12 cellular contexts compared by ENCODE assay signal in the genomic region with DNA sequence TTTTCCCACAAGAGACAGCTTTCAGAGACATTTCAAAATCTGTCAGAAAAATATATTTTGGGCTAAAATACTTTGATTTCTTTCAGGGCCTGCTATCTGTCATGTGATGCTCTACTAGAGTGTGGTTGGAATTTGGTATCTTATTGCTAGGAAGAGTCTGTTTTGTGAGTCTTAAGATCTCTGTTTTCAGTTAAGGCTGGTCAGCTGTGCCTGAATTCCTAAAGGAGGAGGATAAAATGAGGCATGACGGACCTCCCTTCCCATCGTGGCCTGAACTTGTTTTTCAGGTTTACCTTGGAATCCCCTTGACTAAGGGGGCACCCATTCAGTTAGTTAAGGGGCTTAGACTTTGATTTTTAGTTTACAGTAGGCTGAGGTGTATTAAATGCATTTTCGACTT. TPM values are rescaled to one million over a fixed set of nuclear protein-coding genes. Genes with fewer than 3 reads are reported as not detected.
DNase-seq lines count a peak whose midpoint lies in the region; TF ChIP-seq lines count a peak whose summit lies in the region.
"Had no signal": no experiment of that assay in that cellular context is flagged by ENCODE, and none has a peak within 500 bp of the region (broad histone marks: within the 10 kb centered on the region; RNA-seq: fewer than 3 reads in every experiment).

No MANE protein-coding gene starts in this region.

- intact Hi-C loops in CD14-positive monocyte (cut with micrococcal nuclease), result no loop called here

- no peak overlapping the region for H3K4me3 ChIP-seq in SJCRH30
- H3K4me3 ChIP-seq: testis had no signal

- H3K9me3 Mint-ChIP-seq in CD14-positive monocyte (no peaks in the 10 kb centered on the region), osteocyte (ENCODE audit: unreplicated experiment) (no peaks in the 10 kb centered on the region)
- H3K9me3 Mint-ChIP-seq: IgD-negative memory B cell had no signal

- DNase-seq in CD14-positive monocyte (ENCODE audit: low spot score) (no peak), SJCRH30 (peak; percentile 79 to 84), epithelial cell of prostate (ENCODE audit: low read depth, low spot score) (no peak), osteocyte (ENCODE audit: extremely low spot score, unreplicated experiment) (no peak), GM19240 (ENCODE audit: insufficient read length, low spot score) (no peak), RKO (ENCODE audit: low spot score) (no peak), COLO668 (lab: John Stamatoyannopoulos, UW; ENCODE audit: unreplicated experiment) (no peak)
- DNase-seq in effector CD8-positive, alpha-beta T cell (lab: John Stamatoyannopoulos, UW), result no peak
- DNase-seq: SIG-M5; stimulated activated CD4-positive, alpha-beta T cell treated with anti-CD3 and anti-CD28 coated beads, Interleukin-2, amount 100 ng/mL, for 24 hours; testis had no signal

- H3K27ac ChIP-seq in SJCRH30 (peak overlapping the region; percentile 86), epithelial cell of prostate (peak overlapping the region; percentile 99)
- H3K27ac ChIP-seq: testis had no signal

- H3K27ac Mint-ChIP-seq in CD14-positive monocyte, result peak overlapping the region in 4 of 7 donors; percentile 12 to 90 (median 70)
- peak overlapping the region; percentile 98 for H3K27ac Mint-ChIP-seq in osteocyte (ENCODE audit: unreplicated experiment)
- H3K27ac Mint-ChIP-seq: IgD-negative memory B cell had no signal

- H3K36me3 ChIP-seq in SJCRH30, result peaks cover 29% of the 10 kb centered on the region

- H3K9me3 ChIP-seq in SJCRH30 (replicated peaks), result no peaks in the 10 kb centered on the region
- H3K9me3 ChIP-seq: testis had no signal

- H3K4me1 Mint-ChIP-seq in CD14-positive monocyte, result peaks cover 48% of the 10 kb centered on the region
- H3K4me1 Mint-ChIP-seq in osteocyte (ENCODE audit: unreplicated experiment), result peaks cover 87% of the 10 kb centered on the region

- H3K4me3 Mint-ChIP-seq in CD14-positive monocyte, result no peak overlapping the region
- peak overlapping the region; percentile 14 for H3K4me3 Mint-ChIP-seq in osteocyte (ENCODE audit: unreplicated experiment)
- H3K4me3 Mint-ChIP-seq: IgD-negative memory B cell had no signal

- H3K4me1 ChIP-seq in SJCRH30, result peaks cover 61% of the 10 kb centered on the region

- H3K27me3 Mint-ChIP-seq in CD14-positive monocyte (ENCODE audit: low read depth in 3 of 3) (peaks cover 0 to 1% (median 1%) of the 10 kb centered on the region in 3 donors), osteocyte (ENCODE audit: unreplicated experiment) (no peaks in the 10 kb centered on the region)
- H3K27me3 Mint-ChIP-seq: IgD-negative memory B cell had no signal

- H3K36me3 Mint-ChIP-seq in CD14-positive monocyte (peaks cover 73 to 84% of the 10 kb centered on the region in 2 donors), osteocyte (ENCODE audit: unreplicated experiment) (peaks cover 12% of the 10 kb centered on the region)

- TF ChIP-seq CTCF in CD14-positive monocyte (IDR thresholded peaks at IDR 0.05) (no peak), osteocyte (IDR thresholded peaks at IDR 0.05) (no peak)

- no peaks in the 10 kb centered on the region for H3K27me3 ChIP-seq in SJCRH30
- H3K27me3 ChIP-seq: testis had no signal

RNA-seq across cellular contexts. Expression of a gene that starts 18.1 kb away (rescaled TPM):
- polyA plus RNA-seq in CD14-positive monocyte, result 100 to 1,000 TPM; 127 to 182 TPM
- total RNA-seq in SJCRH30 (2014; rRNA removed; shearing (Covaris generic)), result 163 and 172 TPM in 2 replicates
- total RNA-seq in osteocyte, result 271 and 278 TPM in 2 replicates

Comparison
In these comparisons a context has a peak if more than half of its experiments do, and no peak if none do; other contexts are left out.
1. DNase-seq: peak in SJCRH30 (2 of 2); none in CD14-positive monocyte (single experiment), epithelial cell of prostate (single experiment), osteocyte (single experiment), GM19240 (single experiment), RKO (single experiment), effector CD8-positive, alpha-beta T cell (single experiment) and COLO668 (single experiment).